ENCODE assay signal across 8 cellular contexts in genomic region chr4:89438102-89438831, GRCh38.
A peak's percentile ranks its signal among the peaks of the same experiment; 100 is the strongest.
DNase-seq lines count a peak whose midpoint lies in the region; ATAC-seq, FAIRE-seq and TF ChIP-seq lines count a peak whose summit lies in the region.

No MANE protein-coding gene starts in this region.

- H3K9ac ChIP-seq in GM12878 (ENCODE audit: control insufficient read depth, insufficient read depth, low read length) (no peak overlapping the region), HepG2 (ENCODE audit: insufficient read depth, low read depth, low read length) (no peak overlapping the region)

- peak; percentile 61 for TF ChIP-seq RAD21 in GM12878 (IDR thresholded peaks at IDR 0.05; ENCODE audit: insufficient read depth, low read depth, low read length)
- no peak for TF ChIP-seq RAD21 in HepG2 (CRISPR knock-in tag; IDR thresholded peaks at IDR 0.05)

- CTCF ChIA-PET in Calu3 (lab: Charles Lee) = no interaction called here
- CTCF ChIA-PET in GM12878 (lab: Yijun Ruan, JAX) = interaction anchor here (0.9 to 1.6 kb wide), 5 partner anchors 10 to 282 kb away, joined by 3 to 5 read pairs (median 3); no protein-coding TSS in a partner anchor
- CTCF ChIA-PET in HepG2 (lab: Yijun Ruan, JAX; ENCODE audit: low intra/inter-chr PET ratio, low total read pairs) = interaction anchor here (1.4 kb wide), 1 partner anchor 463 kb away, joined by 4 read pairs; no protein-coding TSS in a partner anchor

- H3K79me2 ChIP-seq in GM12878 (ENCODE audit: control insufficient read depth, insufficient read depth, low read length) (no peaks in the 10 kb centered on the region), HepG2 (ENCODE audit: insufficient read depth, low read length) (no peaks in the 10 kb centered on the region)

- DNase-seq in Calu3 = peak; percentile 50
- DNase-seq in HTR-8/SVneo (ENCODE audit: insufficient read length, low spot score) = peak; percentile 34
- peak; percentile 38 for DNase-seq in T-helper 2 cell treated with Interferon-gamma antibody and Interleukin-4, amounts not matched to agents 5 μg/mL and 100 μg/mL, for 36 hours (ENCODE audit: low spot score)
- peak; percentile 9 for DNase-seq in GM12878 (ENCODE audit: low read depth, low spot score)
- peak; percentile 23 for DNase-seq in HepG2 (ENCODE audit: low spot score)
- DNase-seq in superior temporal gyrus (ENCODE audit: extremely low spot score) = no peak

- H3K27ac ChIP-seq in GM12878 (ENCODE audit: control insufficient read depth, insufficient read depth) (no peak overlapping the region), HepG2 (ENCODE audit: extremely low read length, insufficient read depth, low read length) (no peak overlapping the region)

- POLR2A ChIA-PET in GM12878 (lab: Charles Lee) = no interaction called here
- POLR2A ChIA-PET in HepG2 (lab: Yijun Ruan, JAX) = no interaction called here

- H3K4me3 Mint-ChIP-seq in Calu3 (ENCODE audit: low read depth, unreplicated experiment) = peak overlapping the region; percentile 40
- no peak overlapping the region for H3K4me3 Mint-ChIP-seq in T-helper 2 cell treated with Interferon-gamma antibody and Interleukin-4, amounts not matched to agents 5 μg/mL and 100 μg/mL, for 36 hours
- peak overlapping the region; percentile 22 for H3K4me3 Mint-ChIP-seq in stimulated activated memory B cell treated with anti-CD40 and anti-IgM and Interleukin-4, amounts not matched to agents 10 μg/mL and 1 μg/mL and 100 μg/mL, for 72 hours

- ATAC-seq in GM21360 (IDR thresholded peaks at IDR 0.05; ENCODE audit: unreplicated experiment) (peak; percentile 68), GM12878 (peak; percentile 93), HepG2 (peak; percentile 85)
- ATAC-seq in stimulated activated memory B cell treated with anti-CD40 and anti-IgM and Interleukin-4, amounts not matched to agents 10 μg/mL and 1 μg/mL and 100 μg/mL, for 72 hours = peak; percentile 60

- SMC1A ChIA-PET in GM12878 (lab: Charles Lee; ENCODE audit: uncharacterized antibody, unreplicated experiment) = interaction anchor here (0.7 to 1.6 kb wide), 3 partner anchors 47 to 464 kb away, joined by 3 to 4 read pairs (median 3); no protein-coding TSS in a partner anchor

- BruUV-seq in Calu3 (replicated peaks; lab: Mats Ljungman, UMichigan) = no TSS peak
- BruUV-seq in GM12878 (replicated peaks; lab: Mats Ljungman, UMichigan) = no TSS peak
- BruUV-seq in HepG2 (replicated peaks; lab: Mats Ljungman, UMichigan) = no TSS peak

- H3K9me3 Mint-ChIP-seq in Calu3 (ENCODE audit: low read depth, unreplicated experiment) = peaks cover 2% of the 10 kb centered on the region
- H3K9me3 Mint-ChIP-seq in T-helper 2 cell treated with Interferon-gamma antibody and Interleukin-4, amounts not matched to agents 5 μg/mL and 100 μg/mL, for 36 hours = no peaks in the 10 kb centered on the region
- no peaks in the 10 kb centered on the region for H3K9me3 Mint-ChIP-seq in stimulated activated memory B cell treated with anti-CD40 and anti-IgM and Interleukin-4, amounts not matched to agents 10 μg/mL and 1 μg/mL and 100 μg/mL, for 72 hours

- no peak overlapping the region for H3K4me2 ChIP-seq in GM12878 (ENCODE audit: control insufficient read depth, insufficient read depth)
- H3K4me2 ChIP-seq in HepG2 (ENCODE audit: low read depth, low read length) = no peak overlapping the region

- no peaks in the 10 kb centered on the region for H3K36me3 Mint-ChIP-seq in Calu3 (ENCODE audit: insufficient read depth, unreplicated experiment)
- no peaks in the 10 kb centered on the region for H3K36me3 Mint-ChIP-seq in T-helper 2 cell treated with Interferon-gamma antibody and Interleukin-4, amounts not matched to agents 5 μg/mL and 100 μg/mL, for 36 hours (ENCODE audit: low read depth)
- no peaks in the 10 kb centered on the region for H3K36me3 Mint-ChIP-seq in stimulated activated memory B cell treated with anti-CD40 and anti-IgM and Interleukin-4, amounts not matched to agents 10 μg/mL and 1 μg/mL and 100 μg/mL, for 72 hours

- no peaks in the 10 kb centered on the region for H3K36me3 ChIP-seq in GM12878 (ENCODE audit: control insufficient read depth in 2 of 2, insufficient read depth in 2 of 2, low read length in 1 of 2)
- no peaks in the 10 kb centered on the region for H3K36me3 ChIP-seq in HepG2 (replicated peaks in 1 of 2; ENCODE audit: control insufficient read depth in 1 of 2, insufficient read depth in 2 of 2, low read length in 2 of 2)

- no peak overlapping the region for H3K4me3 ChIP-seq in GM12878
- H3K4me3 ChIP-seq in HepG2 (replicated peaks in 1 of 3; ENCODE audit: insufficient read depth in 1 of 3, low read depth in 2 of 3, low read length in 3 of 3) = no peak overlapping the region

- H3K9me3 ChIP-seq in GM12878 (replicated peaks; ENCODE audit: control insufficient read depth, insufficient read depth, low read length) (no peaks in the 10 kb centered on the region), HepG2 (ENCODE audit: low read length) (no peaks in the 10 kb centered on the region)

- H3K27me3 ChIP-seq in GM12878 (replicated peaks in 1 of 2; ENCODE audit: control insufficient read depth in 2 of 2, insufficient read depth in 2 of 2, low read length in 1 of 2) (no peaks in the 10 kb centered on the region), HepG2 (ENCODE audit: control insufficient read depth in 1 of 2, insufficient read depth in 2 of 2, low read length in 2 of 2) (no peaks in the 10 kb centered on the region)

- in situ Hi-C loops in GM12878 (cut with MboI) = loop anchor here (10.0 kb wide), 1 partner anchor 183 kb away; no protein-coding TSS in a partner anchor
- in situ Hi-C loops in HepG2 (cut with HindIII; ENCODE audit: extremely low pct_ligation_motif_present, low pct_unique_long_range_greater_than_20kb) = loop anchor here (10.0 kb wide), 1 partner anchor 213 kb away; no protein-coding TSS in a partner anchor

- H2AFZ ChIP-seq in GM12878 (ENCODE audit: control insufficient read depth, low read depth, low read length) (peak overlapping the region; percentile 5), HepG2 (ENCODE audit: low read length) (no peak overlapping the region)

- TF ChIP-seq POLR2A in GM12878 (IDR thresholded peaks at IDR 0.05; ENCODE audit: low read depth, low read length) = no peak
- TF ChIP-seq POLR2A in HepG2 (IDR thresholded peaks at IDR 0.05; ENCODE audit: insufficient read depth in 1 of 2, low read depth in 2 of 2, low read length in 2 of 2) = no peak

- H3K27me3 Mint-ChIP-seq in Calu3 (ENCODE audit: unreplicated experiment) = no peaks in the 10 kb centered on the region
- H3K27me3 Mint-ChIP-seq in T-helper 2 cell treated with Interferon-gamma antibody and Interleukin-4, amounts not matched to agents 5 μg/mL and 100 μg/mL, for 36 hours (ENCODE audit: low read depth) = peaks cover 3% of the 10 kb centered on the region
- no peaks in the 10 kb centered on the region for H3K27me3 Mint-ChIP-seq in stimulated activated memory B cell treated with anti-CD40 and anti-IgM and Interleukin-4, amounts not matched to agents 10 μg/mL and 1 μg/mL and 100 μg/mL, for 72 hours

- intact Hi-C loops in Calu3 (cut with micrococcal nuclease; ENCODE audit: unreplicated experiment) (loop anchor here (10.0 kb wide), 1 partner anchor 183 kb away; no protein-coding TSS in a partner anchor), GM12878 (cut with micrococcal nuclease; ENCODE audit: unreplicated experiment) (loop anchor here (1.0 to 10.0 kb wide), 2 partner anchors 463 to 623 kb away; no protein-coding TSS in a partner anchor), HepG2 (cut with micrococcal nuclease; ENCODE audit: unreplicated experiment) (loop anchor here (5.0 kb wide), 1 partner anchor 854 kb away; no protein-coding TSS in a partner anchor)

- H3K4me1 ChIP-seq in GM12878 (ENCODE audit: control insufficient read depth, insufficient read depth, low read length) (no peaks in the 10 kb centered on the region), HepG2 (ENCODE audit: insufficient read depth, low read length) (no peaks in the 10 kb centered on the region)

- TF ChIP-seq EP300 in GM12878 (IDR thresholded peaks at IDR 0.05; ENCODE audit: borderline replicate concordance in 1 of 2, control insufficient read depth in 1 of 2, low read depth in 2 of 2, low read length in 2 of 2) (no peak), HepG2 (IDR thresholded peaks at IDR 0.05; ENCODE audit: low read depth in 2 of 2, low read length in 2 of 2) (no peak), HepG2 (CRISPR knock-in tag; IDR thresholded peaks at IDR 0.05; ENCODE audit: borderline replicate concordance) (no peak)

- no peak for FAIRE-seq in HTR-8/SVneo (lab: Jason Lieb, UNC)
- FAIRE-seq in GM12878 (lab: Jason Lieb, UNC) = no peak
- FAIRE-seq in HepG2 (lab: Jason Lieb, UNC) = no peak

- 14% methylated on average over 13 of the region's 14 CpGs for WGBS in GM12878 (ENCODE audit: insufficient coverage, insufficient replicate concordance, low lambda C conversion rate, missing lambda C conversion rate)
- WGBS in HepG2 (ENCODE audit: low lambda C conversion rate) = 15% methylated on average over 14 of the region's 14 CpGs

- RAD21 ChIA-PET in GM12878 (lab: Charles Lee; ENCODE audit: unreplicated experiment) = interaction anchor here (1.4 kb wide), 1 partner anchor 855 kb away, joined by 4 read pairs; no protein-coding TSS in a partner anchor

- TF ChIP-seq CTCF in Calu3 (IDR thresholded peaks at IDR 0.05; ENCODE audit: unreplicated experiment) (no peak), GM12878 (IDR thresholded peaks at IDR 0.05 in 2 of 3, conservative IDR thresholded peaks at IDR 0.05 in 1 of 3; ENCODE audit: control insufficient read depth in 2 of 3, extremely low read depth in 1 of 3, insufficient read depth in 1 of 3, low read depth in 3 of 3, low read length in 3 of 3) (peak; percentile 38 to 46 (median 41); a peak in 5 of 6 replicates), HepG2 (CRISPR knock-in tag; IDR thresholded peaks at IDR 0.05) (peak; percentile 53)

- H4K20me1 ChIP-seq in GM12878 (ENCODE audit: control insufficient read depth, insufficient read depth) (no peaks in the 10 kb centered on the region), HepG2 (ENCODE audit: insufficient read depth, low read length) (no peaks in the 10 kb centered on the region)

- peak overlapping the region; percentile 47 for H3K27ac Mint-ChIP-seq in Calu3 (ENCODE audit: unreplicated experiment)
- H3K27ac Mint-ChIP-seq in T-helper 2 cell treated with Interferon-gamma antibody and Interleukin-4, amounts not matched to agents 5 μg/mL and 100 μg/mL, for 36 hours = no peak overlapping the region
- no peak overlapping the region for H3K27ac Mint-ChIP-seq in stimulated activated memory B cell treated with anti-CD40 and anti-IgM and Interleukin-4, amounts not matched to agents 10 μg/mL and 1 μg/mL and 100 μg/mL, for 72 hours

- H3K4me1 Mint-ChIP-seq in Calu3 (ENCODE audit: low read depth, unreplicated experiment) = peaks cover 17% of the 10 kb centered on the region
- H3K4me1 Mint-ChIP-seq in T-helper 2 cell treated with Interferon-gamma antibody and Interleukin-4, amounts not matched to agents 5 μg/mL and 100 μg/mL, for 36 hours (ENCODE audit: low read depth) = peaks cover 10% of the 10 kb centered on the region
- peaks cover 9% of the 10 kb centered on the region for H3K4me1 Mint-ChIP-seq in stimulated activated memory B cell treated with anti-CD40 and anti-IgM and Interleukin-4, amounts not matched to agents 10 μg/mL and 1 μg/mL and 100 μg/mL, for 72 hours

TF ChIP-seq in GM12878, 131 proteins besides CTCF, POLR2A, EP300 and RAD21 (continues in another document):
- TF ChIP-seq ZNF217 (IDR thresholded peaks at IDR 0.05) (no peak), TCF12 (IDR thresholded peaks at IDR 0.05; ENCODE audit: low read depth, low read length) (no peak)
